ENCODE assay signal across 18 cellular contexts in the genomic region with DNA sequence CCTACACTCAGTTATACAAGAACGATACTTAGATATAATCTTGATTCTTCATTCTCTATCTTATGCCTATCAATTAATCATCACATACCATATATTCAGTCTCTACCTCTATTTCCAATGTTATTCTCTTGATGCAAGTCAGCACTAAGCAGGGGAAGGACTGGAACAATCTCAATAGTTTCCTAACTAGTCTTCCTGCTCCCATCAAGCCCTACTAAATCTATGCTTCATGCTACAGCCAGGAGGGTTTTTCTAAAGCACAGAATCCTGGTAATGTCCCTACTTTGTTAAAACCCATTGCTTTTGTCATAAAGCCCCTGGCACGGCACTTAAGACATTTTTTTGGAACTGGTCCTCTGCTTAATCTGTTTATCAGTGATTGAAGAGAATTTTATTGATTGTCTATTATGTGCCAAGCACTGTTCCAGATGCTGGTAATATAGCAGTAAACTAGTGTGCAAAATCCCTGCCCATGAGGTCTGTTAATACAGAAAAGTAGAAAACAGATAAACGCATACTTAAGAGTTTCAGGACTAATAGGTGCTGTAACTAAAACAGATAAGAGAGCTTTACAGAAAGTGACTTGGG.
DNase-seq lines count a peak whose midpoint lies in the region; TF ChIP-seq lines count a peak whose summit lies in the region.
"Had no signal": no experiment of that assay in that cellular context is flagged by ENCODE, and none has a peak within 500 bp of the region (broad histone marks: within the 10 kb centered on the region; RNA-seq: fewer than 3 reads in every experiment).

No MANE protein-coding gene starts in this region.

- H3K14ac ChIP-seq in neuronal stem cell (ENCODE audit: low read length) = no peak overlapping the region

- no peak overlapping the region for H2BK5ac ChIP-seq in neuronal stem cell (ENCODE audit: low read length)

- H3K4me1 ChIP-seq in PC-9 (replicated peaks; ENCODE audit: insufficient read depth) = peaks cover 17% of the 10 kb centered on the region
- no peaks in the 10 kb centered on the region for H3K4me1 ChIP-seq in prostate gland (replicated peaks)
- H3K4me1 ChIP-seq in neuronal stem cell (ENCODE audit: control insufficient read depth in 2 of 2, insufficient read depth in 1 of 2, low read depth in 1 of 2, low read length in 2 of 2) = no peaks in the 10 kb centered on the region

- in situ Hi-C loops in KBM-7 (cut with MboI; ENCODE audit: low pct_unique_long_range_greater_than_20kb, low sequenced_read_pairs) = no loop called here

- no peak for TF ChIP-seq POLR2A in prostate gland (IDR thresholded peaks at IDR 0.05)

- no peak overlapping the region for H3K23ac ChIP-seq in neuronal stem cell (ENCODE audit: low read depth, low read length, poor library complexity)

- H3K27me3 Mint-ChIP-seq in Calu3 (ENCODE audit: unreplicated experiment) (no peaks in the 10 kb centered on the region), mesothelial cell of epicardium (ENCODE audit: low read depth) (no peaks in the 10 kb centered on the region), type B pancreatic cell (no peaks in the 10 kb centered on the region)
- H3K27me3 Mint-ChIP-seq: CD4-positive, CD25-positive, alpha-beta regulatory T cell; CD8-positive, alpha-beta memory T cell had no signal

- H3K79me1 ChIP-seq in neuronal stem cell (ENCODE audit: low read depth, low read length) = no peaks in the 10 kb centered on the region

- no peaks in the 10 kb centered on the region for H3K79me2 ChIP-seq in PC-9 (ENCODE audit: low read depth)

- H3K9ac ChIP-seq in neuronal stem cell (ENCODE audit: low read depth, low read length, poor library complexity) = no peak overlapping the region

- H3K9me2 ChIP-seq in PC-9 (ENCODE audit: insufficient read depth) = no peaks in the 10 kb centered on the region

- no peak overlapping the region for H4K91ac ChIP-seq in neuronal stem cell (ENCODE audit: low read depth, low read length, poor library complexity)

- H2AFZ ChIP-seq in PC-9 = no peak overlapping the region
- no peak overlapping the region for H2AFZ ChIP-seq in neuronal stem cell (ENCODE audit: low read length)

- intact Hi-C loops in Calu3 (cut with micrococcal nuclease; ENCODE audit: unreplicated experiment) (no loop called here), PC-9 (cut with micrococcal nuclease; ENCODE audit: unreplicated experiment) (no loop called here), prostate gland (cut with DNase I) (no loop called here)

- no peaks in the 10 kb centered on the region for H3K9me3 ChIP-seq in PC-9 (ENCODE audit: insufficient read depth, low read depth)
- H3K9me3 ChIP-seq in prostate gland = no peaks in the 10 kb centered on the region
- H3K9me3 ChIP-seq in neuronal stem cell (replicated peaks in 1 of 2; ENCODE audit: control insufficient read depth in 2 of 2, insufficient read depth in 1 of 2, low read depth in 1 of 2, low read length in 2 of 2) = no peaks in the 10 kb centered on the region
- H3K9me3 ChIP-seq: BE2C had no signal

- no peaks in the 10 kb centered on the region for H3K9me3 Mint-ChIP-seq in Calu3 (ENCODE audit: low read depth, unreplicated experiment)
- H3K9me3 Mint-ChIP-seq in mesothelial cell of epicardium = no peaks in the 10 kb centered on the region
- H3K9me3 Mint-ChIP-seq in type B pancreatic cell = no peaks in the 10 kb centered on the region
- H3K9me3 Mint-ChIP-seq: CD8-positive, alpha-beta memory T cell; HFFc6 had no signal

- H2BK15ac ChIP-seq in neuronal stem cell (ENCODE audit: low read length) = no peak overlapping the region

- TF ChIP-seq CTCF in Calu3 (IDR thresholded peaks at IDR 0.05; ENCODE audit: unreplicated experiment) (no peak), PC-9 (conservative IDR thresholded peaks at IDR 0.05) (no peak), mesothelial cell of epicardium (IDR thresholded peaks at IDR 0.05; ENCODE audit: unreplicated experiment) (no peak), type B pancreatic cell (conservative IDR thresholded peaks at IDR 0.05) (no peak), prostate gland (IDR thresholded peaks at IDR 0.05) (no peak)

- H3K36me3 ChIP-seq in PC-9 (ENCODE audit: low read depth) (no peaks in the 10 kb centered on the region), prostate gland (no peaks in the 10 kb centered on the region), neuronal stem cell (replicated peaks in 1 of 2; ENCODE audit: control insufficient read depth in 2 of 2, insufficient read depth in 2 of 2, low read length in 2 of 2) (no peaks in the 10 kb centered on the region)
- H3K36me3 ChIP-seq: BE2C had no signal

- DNase-seq in Calu3 = no peak
- DNase-seq in PC-9 = peak in 1 of 2 experiments; percentile 40
- no peak for DNase-seq in mesothelial cell of epicardium (ENCODE audit: low spot score in 2 of 2, unreplicated experiment in 2 of 2)
- no peak for DNase-seq in type B pancreatic cell (ENCODE audit: extremely low spot score, unreplicated experiment)
- no peak for DNase-seq in prostate gland (ENCODE audit: low spot score)
- no peak for DNase-seq in neuronal stem cell (ENCODE audit: low spot score)
- no peak for DNase-seq in KBM-7
- DNase-seq: ACHN; BE2C; C1 segment of cervical spinal cord; CD4-positive, CD25-positive, alpha-beta regulatory T cell; CD8-positive, alpha-beta memory T cell; COR-L47; GOT3; H7; HFFc6; IMR-90 had no signal

- no TSS peak for BruUV-seq in Calu3 (replicated peaks; lab: Mats Ljungman, UMichigan)
- no TSS peak for BruUV-seq in PC-9 (replicated peaks; lab: Mats Ljungman, UMichigan)

- 55% methylated on average over 3 of the region's 3 CpGs for WGBS in prostate gland
- no CpG with 5 or more reads among the region's 3 CpGs for WGBS in neuronal stem cell (ENCODE audit: extremely low coverage in 2 of 2, insufficient read length in 2 of 2, insufficient replicate concordance in 1 of 2), 2 donors

- peak overlapping the region; percentile 52; the same call in 1 of the 2 replicates for H3K27ac ChIP-seq in PC-9
- no peak overlapping the region for H3K27ac ChIP-seq in prostate gland
- H3K27ac ChIP-seq in neuronal stem cell (replicated peaks; ENCODE audit: low read length) = no peak overlapping the region
- H3K27ac ChIP-seq: HL-60 had no signal

- H3K27me3 ChIP-seq in PC-9 (ENCODE audit: insufficient read depth, low read depth) = no peaks in the 10 kb centered on the region
- H3K27me3 ChIP-seq in prostate gland (replicated peaks; ENCODE audit: insufficient read depth) = no peaks in the 10 kb centered on the region
- H3K27me3 ChIP-seq in neuronal stem cell (ENCODE audit: control insufficient read depth in 3 of 3, insufficient read depth in 3 of 3, low read depth in 1 of 3, low read length in 3 of 3) = no peaks in the 10 kb centered on the region
- H3K27me3 ChIP-seq: BE2C had no signal

- CTCF ChIA-PET in Calu3 (lab: Charles Lee) = no interaction called here
- CTCF ChIA-PET in PC-9 (lab: Charles Lee) = no interaction called here

- H3K4me3 ChIP-seq in PC-9 (no peak overlapping the region), prostate gland (no peak overlapping the region), neuronal stem cell (ENCODE audit: low read length in 2 of 2) (no peak overlapping the region)

- no peaks in the 10 kb centered on the region for H4K20me1 ChIP-seq in PC-9 (ENCODE audit: insufficient read depth)

- H3K4me1 Mint-ChIP-seq in Calu3 (ENCODE audit: low read depth, unreplicated experiment) = peaks cover 17% of the 10 kb centered on the region
- H3K4me1 Mint-ChIP-seq in mesothelial cell of epicardium = peaks cover 15% of the 10 kb centered on the region
- peaks cover 9% of the 10 kb centered on the region for H3K4me1 Mint-ChIP-seq in type B pancreatic cell (ENCODE audit: unreplicated experiment)
- H3K4me1 Mint-ChIP-seq: CD4-positive, CD25-positive, alpha-beta regulatory T cell; CD8-positive, alpha-beta memory T cell had no signal

- H4K8ac ChIP-seq in neuronal stem cell (ENCODE audit: low read depth, low read length) = no peak overlapping the region

- H2BK12ac ChIP-seq in neuronal stem cell (ENCODE audit: low read length) = no peak overlapping the region

- no peak overlapping the region for H2AK5ac ChIP-seq in neuronal stem cell (ENCODE audit: low read depth, low read length)

- no peaks in the 10 kb centered on the region for H3K36me3 Mint-ChIP-seq in Calu3 (ENCODE audit: insufficient read depth, unreplicated experiment)
- no peaks in the 10 kb centered on the region for H3K36me3 Mint-ChIP-seq in mesothelial cell of epicardium
- H3K36me3 Mint-ChIP-seq in type B pancreatic cell = no peaks in the 10 kb centered on the region
- H3K36me3 Mint-ChIP-seq: CD4-positive, CD25-positive, alpha-beta regulatory T cell; CD8-positive, alpha-beta memory T cell had no signal

- no peaks in the 10 kb centered on the region for H3F3A ChIP-seq in PC-9 (ENCODE audit: insufficient read depth, low read depth)

- peak overlapping the region; percentile 52 for H3K4me2 ChIP-seq in PC-9
- H3K4me2 ChIP-seq in neuronal stem cell (ENCODE audit: insufficient read depth, low read length, poor library complexity, severe bottlenecking) = no peak overlapping the region

- POLR2A ChIA-PET in PC-9 (lab: Charles Lee; ENCODE audit: unreplicated experiment) = no interaction called here

- H3K4ac ChIP-seq in neuronal stem cell (ENCODE audit: low read length) = no peak overlapping the region

- no peak overlapping the region for H2BK120ac ChIP-seq in neuronal stem cell (ENCODE audit: low read depth, low read length)

- H3K18ac ChIP-seq in neuronal stem cell (ENCODE audit: low read length) = no peak overlapping the region

- H3K27ac Mint-ChIP-seq in Calu3 (ENCODE audit: unreplicated experiment) (peak overlapping the region; percentile 24), mesothelial cell of epicardium (peak overlapping the region; percentile 4), type B pancreatic cell (peak overlapping the region; percentile 35)
- H3K27ac Mint-ChIP-seq: HFFc6 had no signal

- H3K4me3 Mint-ChIP-seq in Calu3 (ENCODE audit: low read depth, unreplicated experiment) (peak overlapping the region; percentile 0), mesothelial cell of epicardium (no peak overlapping the region), type B pancreatic cell (peak overlapping the region; percentile 33)
- H3K4me3 Mint-ChIP-seq: CD4-positive, CD25-positive, alpha-beta regulatory T cell; CD8-positive, alpha-beta memory T cell; HFFc6 had no signal
